ENCODE assay signal across 8 cellular contexts in the genomic region with DNA sequence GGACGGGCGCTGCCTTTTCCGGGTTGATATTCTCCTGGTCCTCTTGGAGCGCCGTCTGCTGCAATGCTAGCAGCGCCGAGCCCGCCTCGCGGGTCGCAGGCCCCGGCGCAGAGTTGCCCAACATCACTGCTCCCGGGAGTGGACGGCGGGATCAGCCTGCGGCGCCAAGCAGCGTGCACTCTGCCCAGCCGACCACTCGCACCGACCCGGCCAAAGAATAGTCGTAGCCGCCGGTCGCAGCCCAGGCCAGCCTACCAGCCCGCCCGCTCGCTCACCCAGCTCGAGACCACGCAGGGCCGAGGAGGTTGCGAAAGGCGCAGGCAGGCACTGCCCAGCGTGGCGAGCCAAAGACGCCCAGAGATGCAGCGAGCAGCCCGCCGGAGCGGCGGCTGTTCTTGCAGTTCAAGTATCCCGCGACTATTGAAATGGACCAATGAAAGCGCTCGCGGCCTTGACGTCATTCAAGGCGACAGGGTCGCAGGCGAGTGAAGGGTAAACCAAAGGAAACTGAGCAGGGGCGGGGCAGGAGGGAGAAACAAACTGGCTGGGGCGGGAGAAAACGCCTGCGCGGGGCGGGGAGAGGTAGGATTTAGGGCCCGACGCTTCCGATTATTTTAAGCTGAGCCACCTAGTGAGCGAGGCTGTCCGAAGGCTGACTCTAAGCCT. TPM values are rescaled to one million over a fixed set of nuclear protein-coding genes. Genes with fewer than 3 reads are reported as not detected.
DNase-seq lines count a peak whose midpoint lies in the region; ATAC-seq and TF ChIP-seq lines count a peak whose summit lies in the region.

CCNA2 (minus strand) TSS at position 379 of the 666 bp plus-strand sequence; CDS start at position 124, 255 bp downstream.

- H3K27ac Mint-ChIP-seq in activated naive CD4-positive, alpha-beta T cell treated with anti-CD3 and anti-CD28 coated beads, Interleukin-2, amount 50 U/mL, for 72 hours, result peak within 1 kb of the TSS; percentile 95 to 97

- H3K9me3 ChIP-seq in thoracic aorta, result no peaks in the 10 kb centered on the region

- TF ChIP-seq CTCF in omental fat pad (IDR thresholded peaks at IDR 0.05) (no peak), thoracic aorta (IDR thresholded peaks at IDR 0.05) (no peak)

- peak; percentile 95 for ATAC-seq in HG02610 (IDR thresholded peaks at IDR 0.05; ENCODE audit: unreplicated experiment)
- ATAC-seq in activated naive CD4-positive, alpha-beta T cell treated with anti-CD3 and anti-CD28 coated beads, Interleukin-2, amount 50 U/mL, for 72 hours, result peak; percentile 96 to 97
- peak; percentile 100 for ATAC-seq in omental fat pad (ENCODE audit: low FRiP score)
- peak; percentile 97 for ATAC-seq in thoracic aorta (ENCODE audit: insufficient number of reproducible peaks, low FRiP score, low read depth)

- H3K27ac ChIP-seq in thoracic aorta, result peak within 1 kb of the TSS; percentile 23 to 69

- no peaks in the 10 kb centered on the region for H3K27me3 ChIP-seq in thoracic aorta (replicated peaks; ENCODE audit: insufficient read depth)

- no peaks in the 10 kb centered on the region for H3K9me3 Mint-ChIP-seq in activated naive CD4-positive, alpha-beta T cell treated with anti-CD3 and anti-CD28 coated beads, Interleukin-2, amount 50 U/mL, for 72 hours

- H3K4me3 ChIP-seq in GM08714 (ENCODE audit: low read length), result peak within 1 kb of the TSS; percentile 83
- peak within 1 kb of the TSS; percentile 93 for H3K4me3 ChIP-seq in thoracic aorta

- H3K36me3 Mint-ChIP-seq in activated naive CD4-positive, alpha-beta T cell treated with anti-CD3 and anti-CD28 coated beads, Interleukin-2, amount 50 U/mL, for 72 hours, result peaks cover 21 to 23% of the 10 kb centered on the region in 2 donors

- DNase-seq in NCI-H1092 treated with DMSO at 0.1 percent for 48 hours (lab: John Stamatoyannopoulos, UW) (peak; percentile 92), SKM-1 (lab: John Stamatoyannopoulos, UW; ENCODE audit: unreplicated experiment) (peak; percentile 96), glomerular visceral epithelial cell (ENCODE audit: extremely low spot score) (peak; percentile 97), omental fat pad (ENCODE audit: low spot score) (peak; percentile 87), thoracic aorta (ENCODE audit: low spot score) (peak; percentile 91)
- peak; percentile 92 to 94 for DNase-seq in activated naive CD4-positive, alpha-beta T cell treated with anti-CD3 and anti-CD28 coated beads, Interleukin-2, amount 50 U/mL, for 72 hours (ENCODE audit: low spot score in 2 of 2)

- peaks cover 7% of the 10 kb centered on the region for H3K36me3 ChIP-seq in thoracic aorta

- H3K4me1 ChIP-seq in thoracic aorta (ENCODE audit: control insufficient read depth in 1 of 2, low read depth in 2 of 2), result peaks cover 9% of the 10 kb centered on the region in 2 donors

RNA-seq across cellular contexts. Expression of gene CCNA2, which starts in this region (rescaled TPM):
- 100 to 1,000 TPM; 105 to 125 TPM for total RNA-seq in activated naive CD4-positive, alpha-beta T cell treated with anti-CD3 and anti-CD28 coated beads, Interleukin-2, amount 50 U/mL, for 72 hours
- 1 to 10 TPM in 2 of 4 donors, under 1 TPM in 2; 0.44 to 5.5 (median 3.0) TPM for total RNA-seq in omental fat pad
- total RNA-seq in thoracic aorta, result 1 to 10 TPM; 2.4 to 2.5 TPM

Comparison
In these comparisons a context has a peak if more than half of its experiments do, and no peak if none do; other contexts are left out.
1. Peak in every context shown above with its lines: DNase-seq, ATAC-seq, H3K4me3 ChIP-seq and H3K27ac ChIP-seq.
2. RNA of gene CCNA2 (total RNA-seq): 105 to 125 TPM in activated naive CD4-positive, alpha-beta T cell treated with anti-CD3 and anti-CD28 coated beads, Interleukin-2, amount 50 U/mL, for 72 hours; 0.44 to 5.5 TPM in omental fat pad and 2.4 to 2.5 TPM in thoracic aorta; every median in the first group is over 10 times any median in the second.